ENCODE assay signal across 9 cellular contexts in the genomic region with DNA sequence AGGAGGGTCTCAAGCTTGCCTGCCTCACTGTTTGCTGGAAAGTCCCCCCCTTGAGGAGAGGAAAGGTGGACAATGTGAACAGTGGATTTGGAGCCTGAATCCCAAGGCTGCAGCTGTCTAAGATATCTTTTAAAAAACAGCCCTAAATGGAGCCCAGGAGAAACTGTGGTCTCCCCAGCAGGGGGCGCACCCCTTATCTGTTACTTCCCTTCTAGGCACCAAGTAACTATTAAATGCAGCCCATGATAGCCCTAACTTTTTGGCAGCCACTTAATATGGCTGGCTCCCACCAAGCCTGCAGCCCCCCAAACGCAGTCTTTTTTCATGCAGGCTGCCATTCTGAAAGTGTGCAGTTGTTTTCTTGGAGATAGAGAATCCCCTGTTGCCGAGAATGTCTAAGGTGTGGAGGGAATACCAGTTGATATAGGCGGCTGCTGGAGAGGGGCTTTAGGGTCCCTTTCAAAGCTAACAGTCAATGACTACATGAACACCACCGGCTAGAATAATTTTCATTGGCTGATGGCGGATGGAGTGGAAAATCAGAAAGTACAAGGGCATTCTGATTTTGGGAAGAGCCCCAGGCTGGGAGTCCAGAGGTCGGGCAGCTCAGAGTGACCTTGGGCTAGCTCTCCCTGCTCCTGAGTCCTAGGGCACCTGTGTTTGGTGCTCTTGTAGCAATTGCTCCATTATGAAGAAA. TPM values are rescaled to one million over a fixed set of nuclear protein-coding genes. Genes with fewer than 3 reads are reported as not detected.
A peak's percentile ranks its signal among the peaks of the same experiment; 100 is the strongest.
DNase-seq lines count a peak whose midpoint lies in the region; ATAC-seq, FAIRE-seq and TF ChIP-seq lines count a peak whose summit lies in the region.
"Had no signal": no experiment of that assay in that cellular context is flagged by ENCODE, and none has a peak within 500 bp of the region (broad histone marks: within the 10 kb centered on the region; RNA-seq: fewer than 3 reads in every experiment).

No MANE protein-coding gene starts in this region.

- peak; percentile 69 for DNase-seq in activated CD4-positive, alpha-beta T cell treated with anti-CD3 and anti-CD28 coated beads for 36 hours
- no peak for DNase-seq in activated CD4-positive, alpha-beta T cell treated with anti-CD3 and anti-CD28 coated beads for 1 hour
- DNase-seq in LHCN-M2 (ENCODE audit: low read depth) (peak; percentile 15), K562 (ENCODE audit: extremely low read depth in 1 of 4, low spot score in 3 of 4) (peak; percentile 41 to 63 (median 48)), neural progenitor cell (ENCODE audit: low spot score) (peak; percentile 54), NCI-H2081 (lab: John Stamatoyannopoulos, UW) (no peak)

- H3K4me1 ChIP-seq in K562 (replicated peaks in 1 of 2; ENCODE audit: control insufficient read depth in 2 of 2, insufficient read depth in 2 of 2, low read length in 2 of 2) (peaks cover 0 to 9% of the 10 kb centered on the region in 2 experiments; a peak in 2 of 5 replicates), neural progenitor cell (no peaks in the 10 kb centered on the region)

- CTCF ChIA-PET in activated CD4-positive, alpha-beta T cell treated with anti-CD3 and anti-CD28 coated beads for 36 hours (lab: Charles Lee) = interaction anchor here (0.6 to 2.0 kb wide), 4 partner anchors 23 to 137 kb away, joined by 3 to 5 read pairs (median 5); no protein-coding TSS in a partner anchor
- CTCF ChIA-PET in K562 (lab: Yijun Ruan, JAX; ENCODE audit: low intra/inter-chr PET ratio) = interaction anchor here (2.3 kb wide), 1 partner anchor 62 kb away, joined by 7 read pairs; no protein-coding TSS in a partner anchor

- in situ Hi-C loops in K562 (cut with MboI) = no loop called here

- H3K4me2 ChIP-seq in K562 (ENCODE audit: insufficient read depth, low read length) = no peak overlapping the region
- H3K4me2 ChIP-seq in neural progenitor cell = no peak overlapping the region

- no peak overlapping the region for H2AFZ ChIP-seq in K562 (ENCODE audit: low read depth, low read length)
- no peak overlapping the region for H2AFZ ChIP-seq in neural progenitor cell (replicated peaks)

- peak in 1 of 2 experiments; percentile 39; a peak in 3 of 4 replicates for TF ChIP-seq RAD21 in K562 (CRISPR knock-in tag; conservative IDR thresholded peaks at IDR 0.05 in 1 of 2, IDR thresholded peaks at IDR 0.05 in 1 of 2)

- no peak overlapping the region for H3K27ac ChIP-seq in K562 (ENCODE audit: extremely low read depth, low read depth, low read length)
- H3K27ac ChIP-seq in neural progenitor cell = no peak overlapping the region

- H3K9me1 ChIP-seq in K562 (ENCODE audit: control insufficient read depth, insufficient read depth, low read length) = no peaks in the 10 kb centered on the region

- ATAC-seq in activated CD4-positive, alpha-beta T cell treated with anti-CD3 and anti-CD28 coated beads for 36 hours = peak; percentile 49
- ATAC-seq in K562 = peak; percentile 81
- ATAC-seq in GM19452 (IDR thresholded peaks at IDR 0.05; ENCODE audit: unreplicated experiment) = no peak
- no peak for ATAC-seq in HG03108 (IDR thresholded peaks at IDR 0.05; ENCODE audit: unreplicated experiment)

- no peak for TF ChIP-seq POLR2A in K562 (conservative IDR thresholded peaks at IDR 0.05)

- H3K9me3 ChIP-seq in K562 (replicated peaks; ENCODE audit: control insufficient read depth, insufficient read depth, low read depth, low read length) = no peaks in the 10 kb centered on the region
- H3K9me3 ChIP-seq in neural progenitor cell (ENCODE audit: low read depth) = no peaks in the 10 kb centered on the region

- TF ChIP-seq CTCF in K562 (IDR thresholded peaks at IDR 0.05 in 2 of 3, conservative IDR thresholded peaks at IDR 0.05 in 1 of 3; ENCODE audit: insufficient read depth in 2 of 3, low read depth in 1 of 3, low read length in 3 of 3) (peak; percentile 67 to 78 (median 69)), neural progenitor cell (IDR thresholded peaks at IDR 0.05) (peak; percentile 70)

- H3K27me3 ChIP-seq in K562 (ENCODE audit: control insufficient read depth in 2 of 2, insufficient read depth in 2 of 2, low read length in 2 of 2) (peaks cover 20 to 57% of the 10 kb centered on the region in 2 experiments), neural progenitor cell (peaks cover 83% of the 10 kb centered on the region)

- no peaks in the 10 kb centered on the region for H3K9me3 Mint-ChIP-seq in activated CD4-positive, alpha-beta T cell treated with anti-CD3 and anti-CD28 coated beads for 36 hours (ENCODE audit: low read depth)
- no peaks in the 10 kb centered on the region for H3K9me3 Mint-ChIP-seq in neural progenitor cell

- no peaks in the 10 kb centered on the region for H3K4me1 Mint-ChIP-seq in activated CD4-positive, alpha-beta T cell treated with anti-CD3 and anti-CD28 coated beads for 36 hours
- peaks cover 3% of the 10 kb centered on the region for H3K4me1 Mint-ChIP-seq in neural progenitor cell

- no peak overlapping the region for H3K4me3 ChIP-seq in K562
- H3K4me3 ChIP-seq in neural progenitor cell = no peak overlapping the region

- H3K4me3 Mint-ChIP-seq in activated CD4-positive, alpha-beta T cell treated with anti-CD3 and anti-CD28 coated beads for 36 hours = no peak overlapping the region
- no peak overlapping the region for H3K4me3 Mint-ChIP-seq in neural progenitor cell

- H3K9ac ChIP-seq in K562 (ENCODE audit: insufficient read depth in 1 of 2, low read depth in 2 of 2, low read length in 2 of 2) (no peak overlapping the region), neural progenitor cell (no peak overlapping the region)

- TF ChIP-seq EP300 in K562 (IDR thresholded peaks at IDR 0.05; ENCODE audit: low read length) = no peak

- intact Hi-C loops in activated CD4-positive, alpha-beta T cell treated with anti-CD3 and anti-CD28 coated beads for 36 hours (cut with DNase I, micrococcal nuclease) = loop anchor here (1.0 kb wide), 1 partner anchor 61 kb away; no protein-coding TSS in a partner anchor
- intact Hi-C loops in K562 (cut with micrococcal nuclease) = loop anchor here (1.0 kb wide), 1 partner anchor 61 kb away; no protein-coding TSS in a partner anchor

- peaks cover 36% of the 10 kb centered on the region for H3K27me3 Mint-ChIP-seq in activated CD4-positive, alpha-beta T cell treated with anti-CD3 and anti-CD28 coated beads for 36 hours
- H3K27me3 Mint-ChIP-seq in neural progenitor cell (ENCODE audit: insufficient read depth, low read depth) = peaks cover 27% of the 10 kb centered on the region

- peak; percentile 77 for FAIRE-seq in K562 (lab: Jason Lieb, UNC)

- 3% methylated on average over 7 of the region's 7 CpGs for WGBS in K562 (ENCODE audit: insufficient coverage, low coverage, missing lambda C conversion rate)

- no peaks in the 10 kb centered on the region for H3K79me2 ChIP-seq in K562 (ENCODE audit: control insufficient read depth, insufficient read depth, low read length)
- no peaks in the 10 kb centered on the region for H3K79me2 ChIP-seq in neural progenitor cell (ENCODE audit: low read depth)

- no peak overlapping the region for H3K27ac Mint-ChIP-seq in activated CD4-positive, alpha-beta T cell treated with anti-CD3 and anti-CD28 coated beads for 36 hours
- no peak overlapping the region for H3K27ac Mint-ChIP-seq in neural progenitor cell

- no peaks in the 10 kb centered on the region for H3K36me3 Mint-ChIP-seq in activated CD4-positive, alpha-beta T cell treated with anti-CD3 and anti-CD28 coated beads for 36 hours (ENCODE audit: low read depth)
- no peaks in the 10 kb centered on the region for H3K36me3 Mint-ChIP-seq in neural progenitor cell

- H4K20me1 ChIP-seq in K562 (replicated peaks; ENCODE audit: control insufficient read depth, insufficient read depth, low read length) = peaks cover 3% of the 10 kb centered on the region; the same call in 1 of the 2 replicates
- no peaks in the 10 kb centered on the region for H4K20me1 ChIP-seq in neural progenitor cell (ENCODE audit: low read depth)

- no peaks in the 10 kb centered on the region for H3F3A ChIP-seq in neural progenitor cell (ENCODE audit: low read depth)

- no TSS peak for BruUV-seq in K562 (replicated peaks; lab: Mats Ljungman, UMichigan)

- H3K36me3 ChIP-seq in K562 (ENCODE audit: control insufficient read depth, insufficient read depth, low read length) = no peaks in the 10 kb centered on the region
- no peaks in the 10 kb centered on the region for H3K36me3 ChIP-seq in neural progenitor cell

- POLR2A ChIA-PET in activated CD4-positive, alpha-beta T cell treated with anti-CD3 and anti-CD28 coated beads for 36 hours (lab: Charles Lee) = no interaction called here
- POLR2A ChIA-PET in K562 (lab: Yijun Ruan, JAX) = interaction anchor here (0.6 to 1.8 kb wide), 4 partner anchors 10 to 70 kb away, joined by 3 to 5 read pairs (median 3); no protein-coding TSS in a partner anchor

RNA-seq across cellular contexts. Expression of gene RHCG, which starts 1.3 kb away (rescaled TPM):
- total RNA-seq in activated CD4-positive, alpha-beta T cell treated with anti-CD3 and anti-CD28 coated beads for 36 hours = not detected
- total RNA-seq in LHCN-M2 (2014; rRNA removed) (not detected in 2 replicates), K562 (2014; rRNA removed) (not detected in 2 replicates), K562 (2014; rRNA removed; fragmentation: Illumina TruSeq; extraction: Trizol) (not detected in 2 replicates), K562 (2015; rRNA removed; fragmentation: Illumina TruSeq; extraction: Trizol) (not detected in 2 replicates), K562 (2021) (not detected in 2 replicates), neural progenitor cell (ENCODE audit: low replicate concordance) (not detected in 2 replicates)
- polyA plus RNA-seq in LHCN-M2 (2012) = not detected
- total RNA-seq in K562 (2011; cell fraction: chromatin; rRNA removed; ENCODE audit: low replicate concordance) = not detected in 2 replicates
- not detected in 2 replicates for total RNA-seq in K562 (2011; cell fraction: nucleolus; rRNA removed)
- not detected in 2 replicates for total RNA-seq in K562 (2011; cell fraction: nucleoplasm; rRNA removed)
- polyA plus RNA-seq in K562 (2011; rRNA removed) (not detected in 2 replicates), K562 (2014; fragmentation: Illumina TruSeq; extraction: Trizol) (not detected in 2 replicates), K562 (2014; fragmentation: Nextera tagmentation; extraction: Ambion mirVana) (not detected), K562 (2014; rRNA removed) (not detected in 2 replicates)
- not detected in 2 replicates for polyA plus RNA-seq in K562 (2011; cell fraction: cytosol; rRNA removed)
- not detected in 2 replicates for polyA plus RNA-seq in K562 (2011; cell fraction: nucleus; rRNA removed)
- polyA plus RNA-seq in K562 (2012) = not detected in 2 replicates
- not detected in 2 replicates for polyA minus RNA-seq in K562 (2011; rRNA and poly(A)+ RNA removed)
- not detected in 2 replicates for polyA minus RNA-seq in K562 (2011; cell fraction: cytosol; rRNA and poly(A)+ RNA removed)
- polyA minus RNA-seq in K562 (2011; cell fraction: nucleus; rRNA and poly(A)+ RNA removed) = not detected in 2 replicates
- total RNA-seq: myocyte had no signal

Comparison
In these comparisons a context has a peak if more than half of its experiments do, and no peak if none do; other contexts are left out.
1. DNase-seq: peak in activated CD4-positive, alpha-beta T cell treated with anti-CD3 and anti-CD28 coated beads for 36 hours (single experiment), LHCN-M2 (single experiment), K562 (4 of 4) and neural progenitor cell (single experiment); none in activated CD4-positive, alpha-beta T cell treated with anti-CD3 and anti-CD28 coated beads for 1 hour (single experiment) and NCI-H2081 (0 of 2).
2. ATAC-seq: peak in activated CD4-positive, alpha-beta T cell treated with anti-CD3 and anti-CD28 coated beads for 36 hours (single experiment) and K562 (single experiment); none in GM19452 (single experiment) and HG03108 (single experiment).